ENCODE assay signal across 22 cellular contexts in genomic region chr10:75857269-75857846, GRCh38.
"Had no signal": no experiment of that assay in that cellular context is flagged by ENCODE, and none has a peak within 500 bp of the region (broad histone marks: within the 10 kb centered on the region; RNA-seq: fewer than 3 reads in every experiment).

No MANE protein-coding gene starts in this region.

- H3K36me3 ChIP-seq: breast epithelium, lower lobe of right lung, sigmoid colon, uterus, WERI-Rb-1 had no signal

- H3K27ac ChIP-seq: breast epithelium, hepatocyte, lower lobe of right lung, sigmoid colon, testis, uterus, WERI-Rb-1 had no signal

- H2AFZ ChIP-seq: hepatocyte had no signal

- DNase-seq: activated CD4-positive, alpha-beta T cell treated with anti-CD3 and anti-CD28 coated beads for 1 hour; activated CD4-positive, alpha-beta T cell treated with anti-CD3 and anti-CD28 coated beads, Interleukin-2, amount 50 U/mL, for 1 hour; activated CD8-positive, alpha-beta T cell treated with anti-CD3 and anti-CD28 coated beads, Interleukin-2, amount 10 ng/mL, durations not matched to agents 7 days and 5 days; activated naive CD4-positive, alpha-beta T cell; activated naive CD8-positive, alpha-beta T cell treated with anti-CD3 and anti-CD28 coated beads for 36 hours; activated T-cell treated with anti-CD3 and anti-CD28 coated beads, Interleukin-2, amount 50 U/mL, for 1 hour; effector memory CD4-positive, alpha-beta T cell; glutamatergic neuron; immature natural killer cell; lower lobe of right lung; naive B cell; sigmoid colon; stimulated activated CD4-positive, alpha-beta T cell treated with anti-CD3 and anti-CD28 coated beads, Interleukin-15, amount 100 ng/mL, for 24 hours; stimulated activated CD8-positive, alpha-beta memory T cell treated with anti-CD3 and anti-CD28 coated beads, Interleukin-4, amount 100 ng/mL, for 48 hours; stimulated activated naive B cell treated with anti-CD40 and anti-IgM and Interleukin-4, amounts not matched to agents 10 μg/mL and 1 μg/mL and 100 μg/mL, for 72 hours; testis; trophoblast cell; uterus; WERI-Rb-1 had no signal

- H3K4me2 ChIP-seq: hepatocyte, smooth muscle cell had no signal

- H3K9me3 ChIP-seq: breast epithelium, lower lobe of right lung, sigmoid colon, testis, uterus had no signal

- H3K79me2 ChIP-seq: hepatocyte had no signal

- H3K4me1 ChIP-seq: breast epithelium, lower lobe of right lung, sigmoid colon, testis had no signal

- H3K4me3 ChIP-seq: breast epithelium, hepatocyte, lower lobe of right lung, sigmoid colon, smooth muscle cell, testis, uterus had no signal

- H3K27me3 ChIP-seq: breast epithelium, hepatocyte, sigmoid colon, testis, uterus had no signal
